In the genomic region with DNA sequence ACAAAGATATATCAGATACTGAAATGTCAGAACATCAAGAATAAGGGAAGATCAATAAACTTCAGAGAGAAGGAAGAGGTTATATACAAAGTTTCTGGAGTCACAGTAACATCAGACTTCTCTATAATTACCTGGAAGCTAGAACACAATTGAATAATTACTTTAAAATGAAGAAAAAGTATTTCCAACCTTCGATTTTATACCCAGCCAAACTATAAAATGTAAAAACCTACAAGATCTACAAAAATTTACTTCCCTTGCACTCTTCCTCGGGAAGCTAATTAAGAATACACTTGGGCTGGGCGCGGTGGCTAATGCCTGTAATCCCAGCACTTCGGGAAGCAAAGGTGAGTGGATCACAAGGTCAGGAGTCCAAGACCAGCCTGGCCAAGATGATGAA, we compare ENCODE assay signal across 27 cellular contexts.
"Had no signal": no experiment of that assay in that cellular context is flagged by ENCODE, and none has a peak within 500 bp of the region (broad histone marks: within the 10 kb centered on the region; RNA-seq: fewer than 3 reads in every experiment).

No MANE protein-coding gene starts in this region.

- H3K9me3 ChIP-seq: suprapubic skin, testis, thyroid gland, upper lobe of right lung, uterus, vagina had no signal

- H3K27ac ChIP-seq: stomach, suprapubic skin, testis, thoracic aorta, thyroid gland, tibial artery, tibial nerve, transverse colon, upper lobe of left lung, upper lobe of right lung, uterus, vagina had no signal

- H3K4me1 ChIP-seq: stomach, suprapubic skin, testis, tibial artery, tibial nerve, upper lobe of left lung, upper lobe of right lung, uterus, vagina had no signal

- FAIRE-seq: urothelium cell line had no signal

- DNase-seq: stimulated activated CD4-positive, alpha-beta T cell treated with anti-CD3 and anti-CD28 coated beads, Interleukin-2, amount 100 ng/mL, for 48 hours; stimulated activated CD4-positive, alpha-beta T cell treated with anti-CD3 and anti-CD28 coated beads, Interleukin-4, amount 100 ng/mL, for 1 hour; stimulated activated CD4-positive, alpha-beta T cell treated with anti-CD3 and anti-CD28 coated beads, Interleukin-4, amount 100 ng/mL, for 24 hours; stimulated activated CD4-positive, alpha-beta T cell treated with anti-CD3 and anti-CD28 coated beads, Interleukin-4, amount 100 ng/mL, for 4 hours; stimulated activated CD8-positive, alpha-beta memory T cell treated with anti-CD3 and anti-CD28 coated beads, Interleukin-4, amount 100 ng/mL, for 48 hours; stimulated activated naive B cell treated with anti-CD40 and anti-IgM and Interleukin-4, amounts not matched to agents 10 μg/mL and 1 μg/mL and 100 μg/mL, for 72 hours; stimulated activated naive CD4-positive, alpha-beta T cell; stimulated activated naive CD4-positive, alpha-beta T cell treated with Interleukin-2 at 50 U/mL for 16 hours; stimulated activated naive CD8-positive, alpha-beta T cell treated with anti-CD3 and anti-CD28 coated beads, Interleukin-15, amount 100 ng/mL, for 72 hours; stimulated activated naive CD8-positive, alpha-beta T cell treated with anti-CD3 and anti-CD28 coated beads, Interleukin-15, Interleukin-2, amounts not matched to agents 100 U/mL and 50 U/mL, for 24 hours; stomach; substantia nigra; testis; thyroid gland; tibial artery; transverse colon; trophoblast cell; upper lobe of left lung; upper lobe of right lung; uterus had no signal

- H3K27me3 ChIP-seq: stomach, suprapubic skin, testis, thyroid gland, tibial artery, tibial nerve, transverse colon, upper lobe of left lung, upper lobe of right lung, uterus, vagina had no signal

- H3K4me3 ChIP-seq: stomach, suprapubic skin, testis, thoracic aorta, thyroid gland, tibial artery, tibial nerve, transverse colon, upper lobe of left lung, upper lobe of right lung, uterus, vagina had no signal

- ATAC-seq: stimulated activated effector memory CD8-positive, alpha-beta T cell treated with anti-CD3 and anti-CD28 coated beads, Interleukin-12 subunit alpha, Interleukin-12 subunit beta, amount 100 ng/mL, for 72 hours; stimulated activated memory B cell treated with anti-CD40 and anti-IgM and Interleukin-4, amounts not matched to agents 10 μg/mL and 1 μg/mL and 100 μg/mL, for 72 hours; stimulated activated naive B cell treated with anti-CD40 and anti-IgM and Interleukin-4, amounts not matched to agents 10 μg/mL and 1 μg/mL and 100 μg/mL, for 72 hours; stimulated activated naive CD8-positive, alpha-beta T cell treated with anti-CD3 and anti-CD28 coated beads, Interleukin-15, amount 100 ng/mL, for 72 hours; stimulated activated naive CD8-positive, alpha-beta T cell treated with anti-CD3 and anti-CD28 coated beads, Interleukin-15, Interleukin-2, amounts not matched to agents 100 U/mL and 50 U/mL, for 24 hours; upper lobe of right lung had no signal

- H3K36me3 ChIP-seq: stomach, suprapubic skin, thoracic aorta, thyroid gland, tibial artery, tibial nerve, transverse colon, upper lobe of left lung, upper lobe of right lung, uterus, vagina had no signal
